ENCODE assay signal across 29 cellular contexts in the genomic region with DNA sequence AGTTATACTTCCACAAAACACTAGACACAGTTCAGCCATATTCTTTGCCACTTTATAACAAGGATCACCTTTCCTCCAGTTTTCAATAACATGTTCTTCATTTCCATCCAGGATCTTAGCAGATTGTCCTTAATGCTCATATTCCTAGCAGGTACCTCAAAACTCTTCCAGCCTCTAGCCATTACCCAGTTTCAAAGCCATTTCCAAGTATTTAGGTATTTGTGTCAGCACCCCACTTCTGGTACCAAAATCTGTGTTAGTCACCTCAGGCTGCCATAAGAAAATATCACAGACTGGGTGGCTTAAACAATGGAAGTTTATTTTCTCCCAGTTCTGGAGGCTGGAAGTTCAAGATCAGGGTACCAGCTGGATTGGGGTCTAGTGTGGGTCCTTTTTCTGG.
"Had no signal": no experiment of that assay in that cellular context is flagged by ENCODE, and none has a peak within 500 bp of the region (broad histone marks: within the 10 kb centered on the region; RNA-seq: fewer than 3 reads in every experiment).

No MANE protein-coding gene starts in this region.

- H3K4me3 Mint-ChIP-seq: stimulated activated effector memory CD8-positive, alpha-beta T cell treated with anti-CD3 and anti-CD28 coated beads, Interleukin-12 subunit alpha, Interleukin-12 subunit beta, amount 100 ng/mL, for 72 hours; stimulated activated memory B cell treated with anti-CD40 and anti-IgM and Interleukin-4, amounts not matched to agents 10 μg/mL and 1 μg/mL and 100 μg/mL, for 72 hours; stimulated activated naive B cell treated with anti-CD40 and anti-IgM and Interleukin-4, amounts not matched to agents 10 μg/mL and 1 μg/mL and 100 μg/mL, for 72 hours; stimulated activated naive CD8-positive, alpha-beta T cell treated with anti-CD3 and anti-CD28 coated beads, Interleukin-15, amount 100 ng/mL, for 72 hours; stimulated activated naive CD8-positive, alpha-beta T cell treated with anti-CD3 and anti-CD28 coated beads, Interleukin-15, Interleukin-2, amounts not matched to agents 100 ng/mL and 50 ng/mL, for 24 hours; type B pancreatic cell had no signal

- H3K27ac ChIP-seq: stomach, suprapubic skin, testis, thoracic aorta, thyroid gland, tibial artery, tibial nerve, transverse colon, upper lobe of left lung, upper lobe of right lung, uterus, vagina had no signal

- H3K4me3 ChIP-seq: stomach, suprapubic skin, testis, thoracic aorta, thyroid gland, tibial artery, tibial nerve, transverse colon, upper lobe of left lung, upper lobe of right lung, uterus, vagina had no signal

- H3K27ac Mint-ChIP-seq: stimulated activated effector memory CD8-positive, alpha-beta T cell treated with anti-CD3 and anti-CD28 coated beads, Interleukin-12 subunit alpha, Interleukin-12 subunit beta, amount 100 ng/mL, for 72 hours; stimulated activated memory B cell treated with anti-CD40 and anti-IgM and Interleukin-4, amounts not matched to agents 10 μg/mL and 1 μg/mL and 100 μg/mL, for 72 hours; stimulated activated naive B cell treated with anti-CD40 and anti-IgM and Interleukin-4, amounts not matched to agents 10 μg/mL and 1 μg/mL and 100 μg/mL, for 72 hours; stimulated activated naive CD8-positive, alpha-beta T cell treated with anti-CD3 and anti-CD28 coated beads, Interleukin-15, amount 100 ng/mL, for 72 hours; stimulated activated naive CD8-positive, alpha-beta T cell treated with anti-CD3 and anti-CD28 coated beads, Interleukin-15, Interleukin-2, amounts not matched to agents 100 ng/mL and 50 ng/mL, for 24 hours; type B pancreatic cell had no signal

- H3K36me3 Mint-ChIP-seq: stimulated activated effector memory CD8-positive, alpha-beta T cell treated with anti-CD3 and anti-CD28 coated beads, Interleukin-12 subunit alpha, Interleukin-12 subunit beta, amount 100 ng/mL, for 72 hours; stimulated activated memory B cell treated with anti-CD40 and anti-IgM and Interleukin-4, amounts not matched to agents 10 μg/mL and 1 μg/mL and 100 μg/mL, for 72 hours; type B pancreatic cell had no signal

- H3K36me3 ChIP-seq: stomach, suprapubic skin, thoracic aorta, thyroid gland, tibial artery, tibial nerve, transverse colon, upper lobe of left lung, upper lobe of right lung, uterus, vagina had no signal

- H3K9me3 ChIP-seq: testis, thyroid gland, upper lobe of right lung, uterus, vagina had no signal

- H3K4me1 Mint-ChIP-seq: stimulated activated effector memory CD8-positive, alpha-beta T cell treated with anti-CD3 and anti-CD28 coated beads, Interleukin-12 subunit alpha, Interleukin-12 subunit beta, amount 100 ng/mL, for 72 hours; stimulated activated memory B cell treated with anti-CD40 and anti-IgM and Interleukin-4, amounts not matched to agents 10 μg/mL and 1 μg/mL and 100 μg/mL, for 72 hours; stimulated activated naive B cell treated with anti-CD40 and anti-IgM and Interleukin-4, amounts not matched to agents 10 μg/mL and 1 μg/mL and 100 μg/mL, for 72 hours; stimulated activated naive CD8-positive, alpha-beta T cell treated with anti-CD3 and anti-CD28 coated beads, Interleukin-15, amount 100 ng/mL, for 72 hours had no signal

- H3K4me1 ChIP-seq: stomach, suprapubic skin, thyroid gland, tibial artery, tibial nerve, transverse colon, upper lobe of left lung, upper lobe of right lung, uterus, vagina had no signal

- H3K27me3 ChIP-seq: testis, thyroid gland, transverse colon, upper lobe of left lung, uterus, vagina had no signal

- ATAC-seq: stimulated activated effector memory CD8-positive, alpha-beta T cell treated with anti-CD3 and anti-CD28 coated beads, Interleukin-12 subunit alpha, Interleukin-12 subunit beta, amount 100 ng/mL, for 72 hours; stimulated activated memory B cell treated with anti-CD40 and anti-IgM and Interleukin-4, amounts not matched to agents 10 μg/mL and 1 μg/mL and 100 μg/mL, for 72 hours; stimulated activated naive B cell treated with anti-CD40 and anti-IgM and Interleukin-4, amounts not matched to agents 10 μg/mL and 1 μg/mL and 100 μg/mL, for 72 hours; stimulated activated naive CD8-positive, alpha-beta T cell treated with anti-CD3 and anti-CD28 coated beads, Interleukin-15, amount 100 ng/mL, for 72 hours; stimulated activated naive CD8-positive, alpha-beta T cell treated with anti-CD3 and anti-CD28 coated beads, Interleukin-15, Interleukin-2, amounts not matched to agents 100 U/mL and 50 U/mL, for 24 hours; upper lobe of right lung had no signal

- DNase-seq: stimulated activated CD4-positive, alpha-beta T cell treated with anti-CD3 and anti-CD28 coated beads, Interleukin-2, amount 100 ng/mL, for 48 hours; stimulated activated CD4-positive, alpha-beta T cell treated with anti-CD3 and anti-CD28 coated beads, Interleukin-4, amount 100 ng/mL, for 1 hour; stimulated activated CD4-positive, alpha-beta T cell treated with anti-CD3 and anti-CD28 coated beads, Interleukin-4, amount 100 ng/mL, for 24 hours; stimulated activated CD4-positive, alpha-beta T cell treated with anti-CD3 and anti-CD28 coated beads, Interleukin-4, amount 100 ng/mL, for 4 hours; stimulated activated CD8-positive, alpha-beta memory T cell treated with anti-CD3 and anti-CD28 coated beads, Interleukin-4, amount 100 ng/mL, for 48 hours; stimulated activated naive B cell treated with anti-CD40 and anti-IgM and Interleukin-4, amounts not matched to agents 10 μg/mL and 1 μg/mL and 100 μg/mL, for 72 hours; stimulated activated naive CD4-positive, alpha-beta T cell; stimulated activated naive CD4-positive, alpha-beta T cell treated with Interleukin-2 at 50 U/mL for 16 hours; stimulated activated naive CD8-positive, alpha-beta T cell treated with anti-CD3 and anti-CD28 coated beads, Interleukin-15, amount 100 ng/mL, for 72 hours; stimulated activated naive CD8-positive, alpha-beta T cell treated with anti-CD3 and anti-CD28 coated beads, Interleukin-15, Interleukin-2, amounts not matched to agents 100 U/mL and 50 U/mL, for 24 hours; stomach; substantia nigra; testis; thyroid gland; tibial artery; transverse colon; trophoblast cell; upper lobe of right lung; uterus had no signal

- FAIRE-seq: urothelium cell line had no signal
